Comparison of ENCODE assay signal across 8 cellular contexts in the genomic region with DNA sequence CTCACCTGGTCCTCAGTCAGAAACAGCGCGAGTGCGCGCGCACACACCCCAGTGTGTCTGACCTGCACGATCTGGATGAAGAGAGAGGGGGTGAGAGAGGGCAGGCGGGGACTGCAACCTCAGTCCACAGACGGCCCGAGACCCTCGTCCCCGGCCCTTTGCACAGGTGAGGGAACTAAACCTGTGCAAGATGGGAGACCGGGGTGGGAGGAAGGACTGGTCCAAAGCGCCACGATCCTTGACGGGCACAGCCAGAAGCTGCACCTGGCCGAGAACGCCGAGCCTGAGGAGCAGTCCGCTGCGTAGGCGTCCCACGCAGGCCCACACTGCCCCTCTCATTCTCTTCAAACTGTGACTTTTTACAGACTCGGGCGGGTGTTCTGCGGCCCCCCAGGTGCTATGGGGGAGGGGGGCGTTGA. TPM values are rescaled to one million over a fixed set of nuclear protein-coding genes. Genes with fewer than 3 reads are reported as not detected.
A peak's percentile ranks its signal among the peaks of the same experiment; 100 is the strongest.
DNase-seq lines count a peak whose midpoint lies in the region; ATAC-seq and TF ChIP-seq lines count a peak whose summit lies in the region.

No MANE protein-coding gene starts in this region.

- H3K27me3 Mint-ChIP-seq in activated CD8-positive, alpha-beta T cell treated with anti-CD3 and anti-CD28 coated beads for 36 hours = no peaks in the 10 kb centered on the region
- H3K27me3 Mint-ChIP-seq in stimulated activated naive CD8-positive, alpha-beta T cell treated with anti-CD3 and anti-CD28 coated beads, Interleukin-15, amount 100 ng/mL, for 72 hours = no peaks in the 10 kb centered on the region

- H3K27ac Mint-ChIP-seq in activated CD8-positive, alpha-beta T cell treated with anti-CD3 and anti-CD28 coated beads for 36 hours = no peak overlapping the region
- H3K27ac Mint-ChIP-seq in stimulated activated naive CD8-positive, alpha-beta T cell treated with anti-CD3 and anti-CD28 coated beads, Interleukin-15, amount 100 ng/mL, for 72 hours = peak overlapping the region in 1 of 2 donors; percentile 49

- peak; percentile 30 for DNase-seq in NCI-H146 (lab: John Stamatoyannopoulos, UW)
- no peak for DNase-seq in NCI-H146 treated with DMSO at 0.1 percent for 48 hours (lab: John Stamatoyannopoulos, UW; ENCODE audit: unreplicated experiment)
- DNase-seq in activated CD8-positive, alpha-beta T cell treated with anti-CD3 and anti-CD28 coated beads for 36 hours = no peak
- DNase-seq in stimulated activated naive CD8-positive, alpha-beta T cell treated with anti-CD3 and anti-CD28 coated beads, Interleukin-15, amount 100 ng/mL, for 72 hours = no peak
- DNase-seq in pons (ENCODE audit: low spot score) = no peak

- no peak for TF ChIP-seq CTCF in activated CD8-positive, alpha-beta T cell treated with anti-CD3 and anti-CD28 coated beads for 36 hours (IDR thresholded peaks at IDR 0.05)

- H3K36me3 ChIP-seq in iPS-18a (ENCODE audit: control insufficient read depth, low read depth, low read length) = no peaks in the 10 kb centered on the region

- intact Hi-C loops in activated CD8-positive, alpha-beta T cell treated with anti-CD3 and anti-CD28 coated beads for 36 hours (cut with micrococcal nuclease) = no loop called here

- peaks cover 18% of the 10 kb centered on the region for H3K4me1 ChIP-seq in iPS-18a (ENCODE audit: control insufficient read depth, low read depth, low read length)

- H3K4me1 Mint-ChIP-seq in activated CD8-positive, alpha-beta T cell treated with anti-CD3 and anti-CD28 coated beads for 36 hours (ENCODE audit: low read depth) = peaks cover 30% of the 10 kb centered on the region
- H3K4me1 Mint-ChIP-seq in stimulated activated naive CD8-positive, alpha-beta T cell treated with anti-CD3 and anti-CD28 coated beads, Interleukin-15, amount 100 ng/mL, for 72 hours = peaks cover 84% of the 10 kb centered on the region

- no peak overlapping the region for H3K27ac ChIP-seq in iPS-18a (ENCODE audit: low read length)

- H3K27me3 ChIP-seq in iPS-18a (ENCODE audit: control insufficient read depth, insufficient read depth, low read length) = peaks cover 17% of the 10 kb centered on the region

- POLR2A ChIA-PET in activated CD8-positive, alpha-beta T cell treated with anti-CD3 and anti-CD28 coated beads for 36 hours (lab: Charles Lee) = interaction anchor here (1.0 to 4.1 kb wide), 8 partner anchors 8 to 141 kb away, joined by 3 to 35 read pairs (median 6); a partner anchor contains a TSS

- peak overlapping the region; percentile 86 for H3K9ac ChIP-seq in iPS-18a (ENCODE audit: low read length)

- H3K4me3 Mint-ChIP-seq in activated CD8-positive, alpha-beta T cell treated with anti-CD3 and anti-CD28 coated beads for 36 hours = peak overlapping the region; percentile 90
- H3K4me3 Mint-ChIP-seq in stimulated activated naive CD8-positive, alpha-beta T cell treated with anti-CD3 and anti-CD28 coated beads, Interleukin-15, amount 100 ng/mL, for 72 hours = peak overlapping the region; percentile 95 to 98

- CTCF ChIA-PET in activated CD8-positive, alpha-beta T cell treated with anti-CD3 and anti-CD28 coated beads for 36 hours (lab: Charles Lee) = interaction anchor here (1.2 to 8.1 kb wide), 3 partner anchors 11 to 43 kb away, joined by 6 to 44 read pairs (median 7); no protein-coding TSS in a partner anchor

- H3K4me3 ChIP-seq in iPS-18a (ENCODE audit: low read length) = peak overlapping the region; percentile 73

- ATAC-seq in activated CD8-positive, alpha-beta T cell treated with anti-CD3 and anti-CD28 coated beads for 36 hours = no peak
- ATAC-seq in stimulated activated naive CD8-positive, alpha-beta T cell treated with anti-CD3 and anti-CD28 coated beads, Interleukin-15, amount 100 ng/mL, for 72 hours = no peak
- ATAC-seq in HG03442 (IDR thresholded peaks at IDR 0.05; ENCODE audit: unreplicated experiment) = no peak
- no peak for ATAC-seq in GM21447 (IDR thresholded peaks at IDR 0.05; ENCODE audit: unreplicated experiment)

- no peaks in the 10 kb centered on the region for H3K9me3 Mint-ChIP-seq in activated CD8-positive, alpha-beta T cell treated with anti-CD3 and anti-CD28 coated beads for 36 hours
- no peaks in the 10 kb centered on the region for H3K9me3 Mint-ChIP-seq in stimulated activated naive CD8-positive, alpha-beta T cell treated with anti-CD3 and anti-CD28 coated beads, Interleukin-15, amount 100 ng/mL, for 72 hours

- no peaks in the 10 kb centered on the region for H3K9me3 ChIP-seq in iPS-18a (ENCODE audit: control insufficient read depth, low read depth, low read length)

- H3K36me3 Mint-ChIP-seq in activated CD8-positive, alpha-beta T cell treated with anti-CD3 and anti-CD28 coated beads for 36 hours (ENCODE audit: low read depth) = peaks cover 18% of the 10 kb centered on the region

RNA-seq across cellular contexts. Expression of a gene that starts 0.5 kb away (rescaled TPM):
- total RNA-seq in activated CD8-positive, alpha-beta T cell treated with anti-CD3 and anti-CD28 coated beads for 36 hours = 1 to 10 TPM; 4.2 to 4.4 TPM

RNA-seq across cellular contexts. Expression of a gene that starts 3.9 kb away (rescaled TPM):
- total RNA-seq in activated CD8-positive, alpha-beta T cell treated with anti-CD3 and anti-CD28 coated beads for 36 hours = not detected

RNA-seq across cellular contexts. Expression of a gene that starts 4.6 kb away (rescaled TPM):
- total RNA-seq in activated CD8-positive, alpha-beta T cell treated with anti-CD3 and anti-CD28 coated beads for 36 hours = 10 to 100 TPM; 27.0 to 27.7 TPM

RNA-seq across cellular contexts. Expression of a gene that starts 17.2 kb away (rescaled TPM):
- 1 to 10 TPM; 6.9 to 7.7 TPM for total RNA-seq in activated CD8-positive, alpha-beta T cell treated with anti-CD3 and anti-CD28 coated beads for 36 hours

RNA-seq across cellular contexts. Expression of a gene that starts 17.3 kb away (rescaled TPM):
- 100 to 1,000 TPM; 328 to 335 TPM for total RNA-seq in activated CD8-positive, alpha-beta T cell treated with anti-CD3 and anti-CD28 coated beads for 36 hours
